Comparison of ENCODE assay signal across 11 cellular contexts in genomic region chr13:37192986-37193385, GRCh38.
"Had no signal": no experiment of that assay in that cellular context is flagged by ENCODE, and none has a peak within 500 bp of the region (broad histone marks: within the 10 kb centered on the region; RNA-seq: fewer than 3 reads in every experiment).

No MANE protein-coding gene starts in this region.

- H3K36me3 ChIP-seq: esophagus muscularis mucosa, gastroesophageal sphincter, tibial artery, vagina had no signal

- H3K4me1 ChIP-seq: esophagus muscularis mucosa, gastroesophageal sphincter, tibial artery, vagina had no signal

- H3K4me3 ChIP-seq: dorsolateral prefrontal cortex, esophagus muscularis mucosa, gastroesophageal sphincter, tibial artery, vagina had no signal

- DNase-seq: activated CD4-positive, alpha-beta T cell treated with anti-CD3 and anti-CD28 coated beads for 48 hours; activated naive CD4-positive, alpha-beta T cell treated with Interleukin-2 at 50 U/mL for 16 hours; activated naive CD8-positive, alpha-beta T cell treated with anti-CD3 and anti-CD28 coated beads, Interleukin-2, amount 50 U/mL, for 24 hours; dorsolateral prefrontal cortex; left ventricle myocardium superior; posterior cingulate gyrus; T-helper 1 cell; tibial artery had no signal

- H3K9me3 ChIP-seq: vagina had no signal

- H3K27ac ChIP-seq: dorsolateral prefrontal cortex, esophagus muscularis mucosa, gastroesophageal sphincter, tibial artery, vagina had no signal

- H3K27me3 ChIP-seq: dorsolateral prefrontal cortex, esophagus muscularis mucosa, gastroesophageal sphincter, tibial artery, vagina had no signal
